ENCODE assay signal across 19 cellular contexts in the genomic region with DNA sequence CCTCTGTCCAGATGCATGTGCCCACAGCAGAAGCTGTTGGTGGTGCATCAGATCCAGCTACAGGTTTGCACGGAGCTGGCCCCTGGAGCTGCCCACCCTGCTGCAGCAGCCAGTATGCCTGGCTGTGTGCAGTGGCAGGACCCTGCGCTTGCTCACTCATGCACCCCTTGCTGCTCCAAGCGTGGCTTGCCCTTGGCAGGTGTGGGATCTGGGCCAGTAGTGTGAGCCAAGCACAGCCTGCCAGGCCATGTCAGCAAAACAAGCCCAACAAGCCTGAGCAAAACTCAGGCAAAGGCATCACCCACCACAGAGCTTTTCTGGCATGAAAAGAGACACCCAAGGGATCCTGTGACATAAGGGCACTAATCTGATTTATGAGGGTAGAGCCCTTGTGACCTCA.
"Had no signal": no experiment of that assay in that cellular context is flagged by ENCODE, and none has a peak within 500 bp of the region (broad histone marks: within the 10 kb centered on the region; RNA-seq: fewer than 3 reads in every experiment).

No MANE protein-coding gene starts in this region.

- H3K4me1 ChIP-seq: lower lobe of right lung, pancreas, prostate gland had no signal

- DNase-seq: cortex of kidney; effector memory CD4-positive, alpha-beta T cell; esophagus squamous epithelium; foreskin fibroblast; head of caudate nucleus; hippocampal formation; lower lobe of right lung; mesenchymal stem cell; midbrain; naive thymus-derived CD4-positive, alpha-beta T cell; nucleus accumbens; stimulated activated CD4-positive, alpha-beta T cell treated with anti-CD3 and anti-CD28 coated beads, Interleukin-2, amount 100 ng/mL, for 48 hours; stimulated activated naive CD4-positive, alpha-beta T cell treated with Interleukin-2 at 50 U/mL for 16 hours had no signal

- H3K27ac ChIP-seq: epithelial cell of prostate, esophagus squamous epithelium, lower lobe of right lung, pancreas, prostate gland had no signal

- ATAC-seq: lower lobe of right lung; naive thymus-derived CD4-positive, alpha-beta T cell had no signal

- H3K27me3 ChIP-seq: pancreas had no signal

- H3K9me3 ChIP-seq: lower lobe of right lung, pancreas, prostate gland had no signal

- H3K4me2 ChIP-seq: smooth muscle cell had no signal

- H3K4me3 ChIP-seq: esophagus squamous epithelium, lower lobe of right lung, pancreas, prostate gland, smooth muscle cell had no signal

- H3K36me3 ChIP-seq: esophagus squamous epithelium, lower lobe of right lung, pancreas, prostate gland had no signal

- FAIRE-seq: endometrium, pancreas, urothelium cell line had no signal
